ENCODE assay signal across 19 cellular contexts in the genomic region with DNA sequence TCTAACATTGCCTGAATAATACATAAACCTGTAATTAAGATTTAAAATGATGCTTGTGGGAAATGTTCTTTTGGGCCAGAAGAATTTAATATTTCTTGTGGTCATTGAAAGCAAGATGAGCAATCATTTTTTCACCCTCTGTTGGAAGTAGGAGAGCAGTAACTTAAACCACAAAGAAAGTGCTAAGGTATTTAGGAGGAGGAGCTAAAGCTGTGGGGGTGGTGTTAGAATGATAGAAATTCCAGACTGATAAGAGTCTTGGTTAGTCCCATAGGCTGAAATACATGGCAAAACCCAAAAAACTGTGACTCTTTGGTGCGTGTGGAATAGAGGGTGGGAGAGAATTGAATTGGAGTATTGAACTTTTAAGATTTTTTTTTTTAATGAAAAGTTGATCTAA.
"Had no signal": no experiment of that assay in that cellular context is flagged by ENCODE, and none has a peak within 500 bp of the region (broad histone marks: within the 10 kb centered on the region; RNA-seq: fewer than 3 reads in every experiment).

No MANE protein-coding gene starts in this region.

- ATAC-seq: activated CD4-positive, alpha-beta T cell treated with anti-CD3 and anti-CD28 coated beads for 36 hours; body of pancreas; heart left ventricle; left cardiac atrium; lower lobe of right lung; natural killer cell treated with Interleukin-12 subunit alpha and Interleukin-12 subunit beta and Interleukin-15 and Interleukin-18, amount 100 ng/mL, for 72 hours; sciatic nerve; stimulated activated naive B cell treated with anti-CD40 and anti-IgM and Interleukin-4, amounts not matched to agents 10 μg/mL and 1 μg/mL and 100 μg/mL, for 72 hours; upper lobe of right lung had no signal

- DNase-seq: activated CD4-positive, alpha-beta T cell treated with anti-CD3 and anti-CD28 coated beads for 36 hours; activated CD4-positive, alpha-beta T cell treated with anti-CD3 and anti-CD28 coated beads, Interleukin-2, amount 50 U/mL, for 48 hours; activated gamma-delta T cell treated with Interleukin-2 at 50 U/mL for 16 hours; amniotic stem cell; body of pancreas; caudate nucleus; dorsolateral prefrontal cortex; erythroblast; heart left ventricle; immature natural killer cell; left cardiac atrium; lower lobe of right lung; stimulated activated CD4-positive, alpha-beta T cell treated with anti-CD3 and anti-CD28 coated beads, Interleukin-4, amount 100 ng/mL, for 4 hours; stimulated activated naive B cell treated with anti-CD40 and anti-IgM and Interleukin-4, amounts not matched to agents 10 μg/mL and 1 μg/mL and 100 μg/mL, for 72 hours; upper lobe of right lung had no signal

- H3K4me1 ChIP-seq: body of pancreas, heart left ventricle, lower lobe of right lung, parathyroid adenoma, upper lobe of right lung had no signal

- H3K27ac ChIP-seq: body of pancreas, dorsolateral prefrontal cortex, heart left ventricle, lower lobe of right lung, parathyroid adenoma, thoracic aorta, upper lobe of right lung had no signal

- H3K9me3 ChIP-seq: body of pancreas, heart left ventricle, lower lobe of right lung, thoracic aorta, upper lobe of right lung had no signal

- H3K36me3 ChIP-seq: heart left ventricle, lower lobe of right lung, thoracic aorta, upper lobe of right lung had no signal

- H3K4me3 ChIP-seq: body of pancreas, dorsolateral prefrontal cortex, heart left ventricle, lower lobe of right lung, thoracic aorta, upper lobe of right lung had no signal

- H3K27me3 ChIP-seq: body of pancreas, upper lobe of right lung had no signal
